Comparison of ENCODE assay signal across 8 cellular contexts in genomic region chr4:42656986-42657792, GRCh38. TPM values are rescaled to one million over a fixed set of nuclear protein-coding genes. Genes with fewer than 3 reads are reported as not detected.
DNase-seq lines count a peak whose midpoint lies in the region; ATAC-seq and TF ChIP-seq lines count a peak whose summit lies in the region.

ATP8A1 (minus strand) TSS chr4:42657105; CDS start chr4:42656873, 232 bp downstream.

- 0% methylated on average over 51 to 68 of the region's 68 CpGs for WGBS in esophagus, 2 donors

- intact Hi-C loops in PC-9 (cut with micrococcal nuclease; ENCODE audit: unreplicated experiment) = no loop called here

- H3K36me3 ChIP-seq in PC-9 (ENCODE audit: low read depth) = no peaks in the 10 kb centered on the region
- H3K36me3 ChIP-seq in esophagus (ENCODE audit: control insufficient read depth in 2 of 2, insufficient read depth in 2 of 2, low read length in 1 of 2) = no peaks in the 10 kb centered on the region
- H3K36me3 ChIP-seq in mucosa of rectum (ENCODE audit: control insufficient read depth in 2 of 2, insufficient read depth in 2 of 2, low read length in 2 of 2) = no peaks in the 10 kb centered on the region

- H3K9me3 ChIP-seq in PC-9 (ENCODE audit: insufficient read depth, low read depth) (no peaks in the 10 kb centered on the region), esophagus (ENCODE audit: control insufficient read depth in 2 of 2, insufficient read depth in 1 of 2, low read depth in 1 of 2, low read length in 1 of 2) (no peaks in the 10 kb centered on the region), mucosa of rectum (ENCODE audit: control insufficient read depth in 2 of 2, low read length in 2 of 2) (no peaks in the 10 kb centered on the region)

- in situ Hi-C loops in KBM-7 (cut with MboI; ENCODE audit: low pct_unique_long_range_greater_than_20kb, low sequenced_read_pairs) = no loop called here

- CTCF ChIA-PET in PC-9 (lab: Charles Lee) = no interaction called here

- peak; percentile 99 for DNase-seq in DMS53 (lab: John Stamatoyannopoulos, UW)
- peak; percentile 94 for DNase-seq in KBM-7
- peak; percentile 51 to 75 for DNase-seq in PC-9
- DNase-seq in activated T-cell treated with anti-CD3 and anti-CD28 coated beads, Interleukin-2, amount 50 U/mL, for 1 hour = peak; percentile 96
- DNase-seq in stimulated activated CD8-positive, alpha-beta memory T cell treated with anti-CD3 and anti-CD28 coated beads, Interleukin-4, amount 100 ng/mL, for 4 hours (ENCODE audit: low read depth in 2 of 2, low spot score in 1 of 2) = peak; percentile 83 to 87

- H3K27me3 ChIP-seq in PC-9 (ENCODE audit: insufficient read depth, low read depth) (no peaks in the 10 kb centered on the region), esophagus (ENCODE audit: control insufficient read depth in 1 of 2, insufficient read depth in 2 of 2, low read length in 2 of 2) (no peaks in the 10 kb centered on the region), mucosa of rectum (ENCODE audit: control insufficient read depth in 2 of 2, insufficient read depth in 2 of 2, low read length in 2 of 2) (no peaks in the 10 kb centered on the region)

- peak within 1 kb of the TSS; percentile 84 for H3K4me3 ChIP-seq in PC-9
- peak within 1 kb of the TSS; percentile 87 to 93 for H3K4me3 ChIP-seq in esophagus (ENCODE audit: low read depth in 1 of 2, low read length in 2 of 2)
- H3K4me3 ChIP-seq in mucosa of rectum (ENCODE audit: low read length in 2 of 2) = peak within 1 kb of the TSS; percentile 90

- H3F3A ChIP-seq in PC-9 (ENCODE audit: insufficient read depth, low read depth) = no peaks in the 10 kb centered on the region

- H3K4me2 ChIP-seq in PC-9 = peak within 1 kb of the TSS; percentile 84

- peak within 1 kb of the TSS; percentile 80 to 88 for H3K9ac ChIP-seq in mucosa of rectum (ENCODE audit: low read depth in 1 of 2, low read length in 2 of 2)

- H3K4me1 ChIP-seq in PC-9 (replicated peaks; ENCODE audit: insufficient read depth) = peaks cover 5% of the 10 kb centered on the region; the same call in 1 of the 2 replicates
- peaks cover 0 to 2% of the 10 kb centered on the region in 2 donors for H3K4me1 ChIP-seq in esophagus (ENCODE audit: control insufficient read depth in 2 of 2, insufficient read depth in 2 of 2, low read length in 1 of 2)
- peaks cover 21 to 30% of the 10 kb centered on the region in 2 donors for H3K4me1 ChIP-seq in mucosa of rectum (ENCODE audit: control insufficient read depth in 2 of 2, insufficient read depth in 2 of 2, low read length in 2 of 2)

- no peaks in the 10 kb centered on the region for H4K20me1 ChIP-seq in PC-9 (ENCODE audit: insufficient read depth)

- POLR2A ChIA-PET in PC-9 (lab: Charles Lee; ENCODE audit: unreplicated experiment) = no interaction called here

- H3K27ac ChIP-seq in PC-9 = peak within 1 kb of the TSS; percentile 42; the same call in 1 of the 2 replicates
- peak within 1 kb of the TSS; percentile 81 to 91 for H3K27ac ChIP-seq in esophagus (ENCODE audit: low read depth in 2 of 2, low read length in 1 of 2)
- H3K27ac ChIP-seq in mucosa of rectum (ENCODE audit: low read depth in 2 of 2, low read length in 2 of 2) = peak within 1 kb of the TSS; percentile 95 to 96

- no TSS peak for BruUV-seq in PC-9 (replicated peaks; lab: Mats Ljungman, UMichigan)

- peak; percentile 77 for ATAC-seq in GM21723 (IDR thresholded peaks at IDR 0.05; ENCODE audit: unreplicated experiment)

- H3K79me2 ChIP-seq in PC-9 (ENCODE audit: low read depth) = no peaks in the 10 kb centered on the region

- TF ChIP-seq CTCF in PC-9 (conservative IDR thresholded peaks at IDR 0.05) = no peak

- H3K9me2 ChIP-seq in PC-9 (ENCODE audit: insufficient read depth) = no peaks in the 10 kb centered on the region

- H2AFZ ChIP-seq in PC-9 = peak within 1 kb of the TSS; percentile 89

RNA-seq across cellular contexts. Expression of gene ATP8A1, which starts in this region (rescaled TPM):
- not detected in 2 replicates for total RNA-seq in PC-9 (2021)
- 1 to 10 TPM; 1.2 to 2.5 TPM for polyA plus RNA-seq in esophagus

Comparison
In these comparisons a context has a peak if more than half of its experiments do, and no peak if none do; other contexts are left out.
1. Peak in every context shown above with its lines: DNase-seq, ATAC-seq, H3K4me3 ChIP-seq and H3K27ac ChIP-seq.
2. Peak in DNase-seq, H3K4me3 ChIP-seq, H3K27ac ChIP-seq and H3K4me2 ChIP-seq in PC-9; RNA of the gene not detected or under 1 TPM.
3. H3K27ac ChIP-seq: peak in every context shown above with its lines; median percentile 96 in mucosa of rectum; 86 in esophagus; 42 in PC-9.